12 cellular contexts compared by ENCODE assay signal in genomic region chr10:122310311-122311050, GRCh38. TPM values are rescaled to one million over a fixed set of nuclear protein-coding genes. Genes with fewer than 3 reads are reported as not detected.
DNase-seq lines count a peak whose midpoint lies in the region; ATAC-seq, FAIRE-seq and TF ChIP-seq lines count a peak whose summit lies in the region.
"Had no signal": no experiment of that assay in that cellular context is flagged by ENCODE, and none has a peak within 500 bp of the region (broad histone marks: within the 10 kb centered on the region; RNA-seq: fewer than 3 reads in every experiment).

No MANE protein-coding gene starts in this region.

- no peaks in the 10 kb centered on the region for H3K27me3 ChIP-seq in small intestine (ENCODE audit: control insufficient read depth in 2 of 2, insufficient read depth in 2 of 2, low read length in 2 of 2)

- TF ChIP-seq CTCF in astrocyte of the spinal cord (IDR thresholded peaks at IDR 0.05; ENCODE audit: low read depth, low read length): no peak

- DNase-seq in astrocyte of the spinal cord (ENCODE audit: low read depth, low spot score) (peak; percentile 71), left kidney (ENCODE audit: low read depth, low spot score) (peak; percentile 89), small intestine (peak; percentile 89), foreskin melanocyte (no peak), NCI-H2196 (lab: John Stamatoyannopoulos, UW; ENCODE audit: unreplicated experiment) (no peak)
- DNase-seq in stimulated activated CD8-positive, alpha-beta memory T cell treated with anti-CD3 and anti-CD28 coated beads, Interleukin-4, amount 100 ng/mL, for 48 hours: no peak
- DNase-seq: NCI-H226; stimulated activated CD4-positive, alpha-beta T cell treated with anti-CD3 and anti-CD28 coated beads, Interleukin-12 subunit alpha, Interleukin-12 subunit beta, amount 100 ng/mL, for 4 hours had no signal

- TF ChIP-seq EP300 in Ishikawa (IDR thresholded peaks at IDR 0.05; ENCODE audit: borderline replicate concordance): no peak

- peaks cover 2 to 8% of the 10 kb centered on the region in 2 donors for H3K4me1 ChIP-seq in small intestine (ENCODE audit: control insufficient read depth in 2 of 2, insufficient read depth in 1 of 2, low read depth in 1 of 2, low read length in 1 of 2)

- peak overlapping the region; percentile 73 to 87 for H3K27ac ChIP-seq in small intestine (ENCODE audit: low read depth in 1 of 2, low read length in 1 of 2)

- 15 to 39% (median 29%) methylated on average over 18 of the region's 18 CpGs for WGBS in small intestine, 3 donors

- no peak for TF ChIP-seq RAD21 in Ishikawa (IDR thresholded peaks at IDR 0.05; ENCODE audit: low read depth)

- no peaks in the 10 kb centered on the region for H3K36me3 ChIP-seq in small intestine (ENCODE audit: control insufficient read depth in 2 of 2, insufficient read depth in 2 of 2, low read length in 2 of 2)

- H3K4me3 ChIP-seq in astrocyte of the spinal cord (ENCODE audit: low read depth, low read length): no peak overlapping the region
- H3K4me3 ChIP-seq in small intestine (ENCODE audit: low read depth in 1 of 2, low read length in 2 of 2): no peak overlapping the region

- H3K9me3 ChIP-seq in small intestine (ENCODE audit: control insufficient read depth, low read depth): no peaks in the 10 kb centered on the region

- no peak for ATAC-seq in GM18520 (IDR thresholded peaks at IDR 0.05; ENCODE audit: unreplicated experiment)

- in situ Hi-C loops in astrocyte of the spinal cord (cut with HindIII; ENCODE audit: low sequenced_read_pairs): no loop called here

- no peak for FAIRE-seq in small intestine (lab: Jason Lieb, UNC)
- FAIRE-seq: D721Med, GM12892 had no signal

TF ChIP-seq in Ishikawa, 13 proteins besides CTCF, POLR2A, EP300 and RAD21:
- TF ChIP-seq YY1 (IDR thresholded peaks at IDR 0.05; ENCODE audit: low read depth) (no peak), ZBTB7A (IDR thresholded peaks at IDR 0.05; ENCODE audit: low read depth) (no peak), TCF12 (IDR thresholded peaks at IDR 0.05; ENCODE audit: low read depth) (no peak), NFIC (IDR thresholded peaks at IDR 0.05) (no peak), CEBPB (IDR thresholded peaks at IDR 0.05) (peak; percentile 38; the same call in 1 of the 2 replicates), CREB1 (IDR thresholded peaks at IDR 0.05; ENCODE audit: low read depth) (no peak), TEAD4 (IDR thresholded peaks at IDR 0.05) (no peak), EGR1 (IDR thresholded peaks at IDR 0.05) (no peak), MAX (IDR thresholded peaks at IDR 0.05) (no peak)

RNA-seq across cellular contexts. Expression of gene BTBD16, which starts 39.4 kb away (rescaled TPM):
- polyA plus RNA-seq in small intestine: under 1 TPM in 1 of 3 donors, not detected in 2; 0.18 TPM

Comparison
In these comparisons a context has a peak if more than half of its experiments do, and no peak if none do; other contexts are left out.
1. DNase-seq: peak in astrocyte of the spinal cord (single experiment), left kidney (single experiment) and small intestine (single experiment); none in stimulated activated CD8-positive, alpha-beta memory T cell treated with anti-CD3 and anti-CD28 coated beads, Interleukin-4, amount 100 ng/mL, for 48 hours (single experiment), foreskin melanocyte (single experiment) and NCI-H2196 (single experiment).